ENCODE assay signal across 20 cellular contexts in genomic region chr3:155560594-155560993, GRCh38.
DNase-seq lines count a peak whose midpoint lies in the region; ATAC-seq and TF ChIP-seq lines count a peak whose summit lies in the region.
"Had no signal": no experiment of that assay in that cellular context is flagged by ENCODE, and none has a peak within 500 bp of the region (broad histone marks: within the 10 kb centered on the region; RNA-seq: fewer than 3 reads in every experiment).

No MANE protein-coding gene starts in this region.

- H3K27me3 ChIP-seq in PC-3 (ENCODE audit: low read length): no peaks in the 10 kb centered on the region
- H3K27me3 ChIP-seq: Peyer's patch, transverse colon had no signal

- CTCF ChIA-PET in PC-3 (lab: Charles Lee): no interaction called here

- peak; percentile 36 for DNase-seq in ELR (ENCODE audit: low read depth)
- peak; percentile 75 for DNase-seq in PC-3
- DNase-seq in fibroblast of the aortic adventitia (ENCODE audit: low read depth): peak; percentile 37
- DNase-seq in renal cortical epithelial cell (ENCODE audit: low read depth): peak; percentile 85
- no peak for DNase-seq in stimulated activated naive CD4-positive, alpha-beta T cell (lab: John Stamatoyannopoulos, UW)
- DNase-seq in DMS 273 treated with DMSO at 0.1 percent for 48 hours (lab: John Stamatoyannopoulos, UW): no peak
- DNase-seq: activated CD4-positive, alpha-beta T cell treated with anti-CD3 and anti-CD28 coated beads, Interleukin-2, amount 50 U/mL, for 4 hours; activated T-cell treated with anti-CD3 and anti-CD28 coated beads, Interleukin-2, amount 50 U/mL, for 24 hours; CD4-positive, CD25-positive, alpha-beta regulatory T cell; GOT3; hippocampal formation; MV-4-11; naive B cell; NCI-H526 treated with DMSO at 0.1 percent for 48 hours; Peyer's patch; stimulated activated naive B cell treated with anti-CD40 and anti-IgM and Interleukin-4, amounts not matched to agents 10 μg/mL and 1 μg/mL and 100 μg/mL, for 72 hours; SW 1271; transverse colon had no signal

- no peak overlapping the region for H3K4me2 ChIP-seq in PC-3 (ENCODE audit: low read length)

- TF ChIP-seq CTCF in PC-3 (conservative IDR thresholded peaks at IDR 0.05; ENCODE audit: low read depth, low read length) (no peak), fibroblast of the aortic adventitia (IDR thresholded peaks at IDR 0.05; ENCODE audit: insufficient read depth, low read length) (no peak)

- POLR2A ChIA-PET in PC-3 (lab: Charles Lee; ENCODE audit: unreplicated experiment): no interaction called here

- no peak overlapping the region for H3K4me3 ChIP-seq in PC-3 (ENCODE audit: low read length)
- no peak overlapping the region for H3K4me3 ChIP-seq in fibroblast of the aortic adventitia (ENCODE audit: low read depth, low read length)
- H3K4me3 ChIP-seq: Peyer's patch, transverse colon had no signal

- peaks cover 10% of the 10 kb centered on the region; the same call in 1 of the 2 replicates for H3K4me1 ChIP-seq in PC-3 (ENCODE audit: insufficient read depth, low read length)
- H3K4me1 ChIP-seq: Peyer's patch had no signal

- H3K79me2 ChIP-seq in PC-3 (ENCODE audit: low read length): no peaks in the 10 kb centered on the region

- no peaks in the 10 kb centered on the region for H3K9me2 ChIP-seq in PC-3 (replicated peaks; ENCODE audit: low read length)

- no peaks in the 10 kb centered on the region for H3F3A ChIP-seq in PC-3 (ENCODE audit: low read length, unreplicated experiment)

- no peaks in the 10 kb centered on the region for H3K9me3 ChIP-seq in PC-3 (ENCODE audit: low read length)
- H3K9me3 ChIP-seq: Peyer's patch, transverse colon had no signal

- H3K36me3 ChIP-seq in PC-3 (ENCODE audit: low read depth, low read length): no peaks in the 10 kb centered on the region
- H3K36me3 ChIP-seq: Peyer's patch, transverse colon had no signal

- H3K9ac ChIP-seq in PC-3 (ENCODE audit: low read length): no peak overlapping the region

- H2AFZ ChIP-seq in PC-3 (ENCODE audit: low read length): no peak overlapping the region

- no peak overlapping the region for H3K27ac ChIP-seq in PC-3 (ENCODE audit: low read length)
- H3K27ac ChIP-seq: Peyer's patch, transverse colon had no signal

- intact Hi-C loops in PC-3 (cut with micrococcal nuclease): no loop called here

- H4K20me1 ChIP-seq in PC-3 (ENCODE audit: low read length): no peaks in the 10 kb centered on the region

- ATAC-seq in PC-3 (peak; percentile 87), HG03196 (IDR thresholded peaks at IDR 0.05; ENCODE audit: unreplicated experiment) (no peak)
- ATAC-seq: activated naive CD4-positive, alpha-beta T cell treated with anti-CD3 and anti-CD28 coated beads, Interleukin-2, amount 50 U/mL, for 72 hours; stimulated activated naive B cell treated with anti-CD40 and anti-IgM and Interleukin-4, amounts not matched to agents 10 μg/mL and 1 μg/mL and 100 μg/mL, for 72 hours had no signal

- no TSS peak for BruUV-seq in PC-3 (replicated peaks; lab: Mats Ljungman, UMichigan)

Comparison
In these comparisons a context has a peak if more than half of its experiments do, and no peak if none do; other contexts are left out.
1. DNase-seq: peak in ELR (single experiment), PC-3 (single experiment), fibroblast of the aortic adventitia (single experiment) and renal cortical epithelial cell (single experiment); none in stimulated activated naive CD4-positive, alpha-beta T cell (0 of 6) and DMS 273 treated with DMSO at 0.1 percent for 48 hours (single experiment).